ENCODE assay signal across 1 cellular context in the genomic region with DNA sequence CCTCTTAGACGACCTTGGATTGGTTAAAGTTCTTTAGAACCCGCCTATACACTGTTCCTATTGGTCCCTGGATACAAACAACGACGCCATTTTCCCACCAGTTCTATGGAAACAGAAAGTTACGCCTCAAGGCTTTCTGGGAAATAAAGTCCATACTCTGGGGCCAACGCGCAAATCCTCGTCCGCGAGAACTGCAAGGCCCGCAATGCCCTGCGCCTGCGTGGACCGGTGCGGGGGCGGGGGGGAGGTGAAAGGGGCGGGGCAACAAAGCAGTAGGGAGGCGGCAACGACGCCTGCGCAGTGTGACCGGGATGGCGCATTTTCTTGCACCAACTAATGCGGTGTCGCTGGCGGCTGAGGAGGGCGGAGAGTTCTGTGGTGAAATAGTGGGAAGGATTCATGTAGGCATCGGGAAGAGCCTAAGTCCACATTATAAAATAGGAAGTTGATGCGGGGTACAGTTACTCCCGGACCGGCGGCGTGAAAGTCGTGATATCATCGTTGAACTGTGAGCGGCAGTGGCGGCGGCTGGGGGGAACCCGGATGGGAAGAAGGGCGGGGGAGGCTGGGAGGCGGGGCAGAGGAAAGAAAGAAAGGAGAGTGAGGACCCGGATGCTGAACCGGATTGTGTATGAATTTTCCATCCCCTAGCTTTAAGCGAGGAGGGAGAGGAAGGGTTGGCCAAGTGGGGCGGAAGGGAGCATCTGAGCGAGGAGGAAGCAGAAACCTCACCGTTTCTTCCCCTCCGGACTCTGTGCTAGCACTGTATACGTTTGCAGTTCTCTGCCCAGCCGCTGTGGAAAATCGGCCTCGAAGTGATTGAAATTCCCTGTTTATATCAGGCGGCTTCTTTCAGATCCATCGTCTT.
TF ChIP-seq lines count a peak whose summit lies in the region.

A gene (plus strand): TSS at position 300 of the 868 bp plus-strand sequence. CDS start 6,695 bp downstream, outside the sequence.

TF ChIP-seq in HepG2, 621 proteins besides CTCF, POLR2A, EP300 and RAD21 (continued from another document and continues in another):
- TF ChIP-seq ZNF563 (CRISPR knock-in tag; IDR thresholded peaks at IDR 0.05) (0 out of 2 replicates have a peak, but pooled peaks have one; percentile 56), ZNF549 (CRISPR knock-in tag; IDR thresholded peaks at IDR 0.05) (no peak), ZNF564 (CRISPR knock-in tag; IDR thresholded peaks at IDR 0.05) (no peak), ISL2 (CRISPR knock-in tag; IDR thresholded peaks at IDR 0.05) (peak; percentile 24; the same call in 1 of the 2 replicates), YEATS2 (CRISPR knock-in tag; IDR thresholded peaks at IDR 0.05; ENCODE audit: borderline replicate concordance) (peak; percentile 91; the same call in 1 of the 2 replicates), HOXA9 (CRISPR knock-in tag; IDR thresholded peaks at IDR 0.05; ENCODE audit: borderline replicate concordance) (no peak), ZZZ3 (CRISPR knock-in tag; IDR thresholded peaks at IDR 0.05; ENCODE audit: borderline replicate concordance) (0 out of 2 replicates have a peak, but pooled peaks have one; percentile 3), FLYWCH1 (CRISPR knock-in tag; IDR thresholded peaks at IDR 0.05) (no peak), CENPX (CRISPR knock-in tag; IDR thresholded peaks at IDR 0.05) (no peak), NBN (conservative IDR thresholded peaks at IDR 0.05) (no peak), NCOA2 (CRISPR knock-in tag; IDR thresholded peaks at IDR 0.05) (no peak), FOXA3 (CRISPR knock-in tag; IDR thresholded peaks at IDR 0.05) (no peak), SPEN (CRISPR knock-in tag; IDR thresholded peaks at IDR 0.05; ENCODE audit: low read depth) (peak; percentile 64), PAX8 (CRISPR knock-in tag; IDR thresholded peaks at IDR 0.05; ENCODE audit: borderline replicate concordance) (no peak), CEBPB (IDR thresholded peaks at IDR 0.05; ENCODE audit: borderline replicate concordance, low read depth, low read length) (0 out of 2 replicates have a peak, but pooled peaks have one; percentile 8), SATB2 (CRISPR knock-in tag; IDR thresholded peaks at IDR 0.05) (no peak), CC2D1A (CRISPR knock-in tag; IDR thresholded peaks at IDR 0.05) (no peak), ZNF337 (CRISPR knock-in tag; IDR thresholded peaks at IDR 0.05; ENCODE audit: borderline replicate concordance, low read depth) (no peak), SAP130 (CRISPR knock-in tag; IDR thresholded peaks at IDR 0.05; ENCODE audit: low read depth) (peak; percentile 88), JDP2 (CRISPR knock-in tag; IDR thresholded peaks at IDR 0.05; ENCODE audit: borderline replicate concordance) (no peak), ZNF335 (CRISPR knock-in tag; IDR thresholded peaks at IDR 0.05) (no peak), PHF21A (CRISPR knock-in tag; IDR thresholded peaks at IDR 0.05) (peak; percentile 35; the same call in 1 of the 2 replicates), POLR2AphosphoS2 (IDR thresholded peaks at IDR 0.05; ENCODE audit: low read depth, low read length) (peak; percentile 79), POLR2G (IDR thresholded peaks at IDR 0.05; ENCODE audit: low read depth, low read length) (peak; percentile 76), NAIF1 (CRISPR knock-in tag; IDR thresholded peaks at IDR 0.05; ENCODE audit: borderline replicate concordance) (0 out of 2 replicates have a peak, but pooled peaks have one; percentile 22), WIZ (CRISPR knock-in tag; IDR thresholded peaks at IDR 0.05) (no peak), HCFC1 (IDR thresholded peaks at IDR 0.05; ENCODE audit: low read depth, low read length) (peak; percentile 78), ZBTB21 (CRISPR knock-in tag; IDR thresholded peaks at IDR 0.05) (no peak), REXO4 (CRISPR knock-in tag; IDR thresholded peaks at IDR 0.05; ENCODE audit: borderline replicate concordance) (no peak), SIX1 (CRISPR knock-in tag; IDR thresholded peaks at IDR 0.05; ENCODE audit: borderline replicate concordance) (no peak), CBX1 (IDR thresholded peaks at IDR 0.05; ENCODE audit: low read depth) (peak; percentile 48), KLF6 (CRISPR knock-in tag; IDR thresholded peaks at IDR 0.05) (peak; percentile 56)
- TF ChIP-seq, protein P1, sequence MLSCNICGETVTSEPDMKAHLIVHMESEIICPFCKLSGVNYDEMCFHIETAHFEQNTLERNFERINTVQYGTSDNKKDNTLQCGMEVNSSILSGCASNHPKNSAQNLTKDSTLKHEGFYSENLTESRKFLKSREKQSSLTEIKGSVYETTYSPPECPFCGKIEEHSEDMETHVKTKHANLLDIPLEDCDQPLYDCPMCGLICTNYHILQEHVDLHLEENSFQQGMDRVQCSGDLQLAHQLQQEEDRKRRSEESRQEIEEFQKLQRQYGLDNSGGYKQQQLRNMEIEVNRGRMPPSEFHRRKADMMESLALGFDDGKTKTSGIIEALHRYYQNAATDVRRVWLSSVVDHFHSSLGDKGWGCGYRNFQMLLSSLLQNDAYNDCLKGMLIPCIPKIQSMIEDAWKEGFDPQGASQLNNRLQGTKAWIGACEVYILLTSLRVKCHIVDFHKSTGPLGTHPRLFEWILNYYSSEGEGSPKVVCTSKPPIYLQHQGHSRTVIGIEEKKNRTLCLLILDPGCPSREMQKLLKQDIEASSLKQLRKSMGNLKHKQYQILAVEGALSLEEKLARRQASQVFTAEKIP (CRISPR knock-in tag; IDR thresholded peaks at IDR 0.05; ENCODE audit: borderline replicate concordance), result no peak
- TF ChIP-seq, protein P2, sequence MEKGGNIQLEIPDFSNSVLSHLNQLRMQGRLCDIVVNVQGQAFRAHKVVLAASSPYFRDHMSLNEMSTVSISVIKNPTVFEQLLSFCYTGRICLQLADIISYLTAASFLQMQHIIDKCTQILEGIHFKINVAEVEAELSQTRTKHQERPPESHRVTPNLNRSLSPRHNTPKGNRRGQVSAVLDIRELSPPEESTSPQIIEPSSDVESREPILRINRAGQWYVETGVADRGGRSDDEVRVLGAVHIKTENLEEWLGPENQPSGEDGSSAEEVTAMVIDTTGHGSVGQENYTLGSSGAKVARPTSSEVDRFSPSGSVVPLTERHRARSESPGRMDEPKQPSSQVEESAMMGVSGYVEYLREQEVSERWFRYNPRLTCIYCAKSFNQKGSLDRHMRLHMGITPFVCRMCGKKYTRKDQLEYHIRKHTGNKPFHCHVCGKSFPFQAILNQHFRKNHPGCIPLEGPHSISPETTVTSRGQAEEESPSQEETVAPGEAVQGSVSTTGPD (CRISPR knock-in tag; IDR thresholded peaks at IDR 0.05), result no peak
- TF ChIP-seq, protein P3, sequence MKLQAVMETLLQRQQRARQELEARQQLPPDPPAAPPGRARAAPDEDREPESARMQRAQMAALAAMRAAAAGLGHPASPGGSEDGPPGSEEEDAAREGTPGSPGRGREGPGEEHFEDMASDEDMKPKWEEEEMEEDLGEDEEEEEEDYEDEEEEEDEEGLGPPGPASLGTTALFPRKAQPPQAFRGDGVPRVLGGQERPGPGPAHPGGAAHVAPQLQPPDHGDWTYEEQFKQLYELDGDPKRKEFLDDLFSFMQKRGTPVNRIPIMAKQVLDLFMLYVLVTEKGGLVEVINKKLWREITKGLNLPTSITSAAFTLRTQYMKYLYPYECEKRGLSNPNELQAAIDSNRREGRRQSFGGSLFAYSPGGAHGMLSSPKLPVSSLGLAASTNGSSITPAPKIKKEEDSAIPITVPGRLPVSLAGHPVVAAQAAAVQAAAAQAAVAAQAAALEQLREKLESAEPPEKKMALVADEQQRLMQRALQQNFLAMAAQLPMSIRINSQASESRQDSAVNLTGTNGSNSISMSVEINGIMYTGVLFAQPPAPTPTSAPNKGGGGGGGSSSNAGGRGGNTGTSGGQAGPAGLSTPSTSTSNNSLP (IDR thresholded peaks at IDR 0.05; ENCODE audit: low read depth, low read length), result peak; percentile 22; the same call in 1 of the 2 replicates
- TF ChIP-seq, protein P4, sequence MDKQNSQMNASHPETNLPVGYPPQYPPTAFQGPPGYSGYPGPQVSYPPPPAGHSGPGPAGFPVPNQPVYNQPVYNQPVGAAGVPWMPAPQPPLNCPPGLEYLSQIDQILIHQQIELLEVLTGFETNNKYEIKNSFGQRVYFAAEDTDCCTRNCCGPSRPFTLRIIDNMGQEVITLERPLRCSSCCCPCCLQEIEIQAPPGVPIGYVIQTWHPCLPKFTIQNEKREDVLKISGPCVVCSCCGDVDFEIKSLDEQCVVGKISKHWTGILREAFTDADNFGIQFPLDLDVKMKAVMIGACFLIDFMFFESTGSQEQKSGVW (CRISPR knock-in tag; IDR thresholded peaks at IDR 0.05; ENCODE audit: borderline replicate concordance), result no peak
- TF ChIP-seq, protein P5, sequence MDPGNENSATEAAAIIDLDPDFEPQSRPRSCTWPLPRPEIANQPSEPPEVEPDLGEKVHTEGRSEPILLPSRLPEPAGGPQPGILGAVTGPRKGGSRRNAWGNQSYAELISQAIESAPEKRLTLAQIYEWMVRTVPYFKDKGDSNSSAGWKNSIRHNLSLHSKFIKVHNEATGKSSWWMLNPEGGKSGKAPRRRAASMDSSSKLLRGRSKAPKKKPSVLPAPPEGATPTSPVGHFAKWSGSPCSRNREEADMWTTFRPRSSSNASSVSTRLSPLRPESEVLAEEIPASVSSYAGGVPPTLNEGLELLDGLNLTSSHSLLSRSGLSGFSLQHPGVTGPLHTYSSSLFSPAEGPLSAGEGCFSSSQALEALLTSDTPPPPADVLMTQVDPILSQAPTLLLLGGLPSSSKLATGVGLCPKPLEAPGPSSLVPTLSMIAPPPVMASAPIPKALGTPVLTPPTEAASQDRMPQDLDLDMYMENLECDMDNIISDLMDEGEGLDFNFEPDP (CRISPR knock-in tag; conservative IDR thresholded peaks at IDR 0.05), result no peak
- TF ChIP-seq, protein P6, sequence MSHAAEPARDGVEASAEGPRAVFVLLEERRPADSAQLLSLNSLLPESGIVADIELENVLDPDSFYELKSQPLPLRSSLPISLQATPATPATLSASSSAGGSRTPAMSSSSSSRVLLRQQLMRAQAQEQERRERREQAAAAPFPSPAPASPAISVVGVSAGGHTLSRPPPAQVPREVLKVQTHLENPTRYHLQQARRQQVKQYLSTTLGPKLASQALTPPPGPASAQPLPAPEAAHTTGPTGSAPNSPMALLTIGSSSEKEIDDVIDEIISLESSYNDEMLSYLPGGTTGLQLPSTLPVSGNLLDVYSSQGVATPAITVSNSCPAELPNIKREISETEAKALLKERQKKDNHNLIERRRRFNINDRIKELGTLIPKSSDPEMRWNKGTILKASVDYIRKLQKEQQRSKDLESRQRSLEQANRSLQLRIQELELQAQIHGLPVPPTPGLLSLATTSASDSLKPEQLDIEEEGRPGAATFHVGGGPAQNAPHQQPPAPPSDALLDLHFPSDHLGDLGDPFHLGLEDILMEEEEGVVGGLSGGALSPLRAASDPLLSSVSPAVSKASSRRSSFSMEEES (CRISPR knock-in tag; IDR thresholded peaks at IDR 0.05), result no peak; the same call in 1 of the 2 replicates
- TF ChIP-seq, protein P7, sequence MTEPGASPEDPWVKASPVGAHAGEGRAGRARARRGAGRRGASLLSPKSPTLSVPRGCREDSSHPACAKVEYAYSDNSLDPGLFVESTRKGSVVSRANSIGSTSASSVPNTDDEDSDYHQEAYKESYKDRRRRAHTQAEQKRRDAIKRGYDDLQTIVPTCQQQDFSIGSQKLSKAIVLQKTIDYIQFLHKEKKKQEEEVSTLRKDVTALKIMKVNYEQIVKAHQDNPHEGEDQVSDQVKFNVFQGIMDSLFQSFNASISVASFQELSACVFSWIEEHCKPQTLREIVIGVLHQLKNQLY (CRISPR knock-in tag; IDR thresholded peaks at IDR 0.05), result no peak
- TF ChIP-seq, protein P8, sequence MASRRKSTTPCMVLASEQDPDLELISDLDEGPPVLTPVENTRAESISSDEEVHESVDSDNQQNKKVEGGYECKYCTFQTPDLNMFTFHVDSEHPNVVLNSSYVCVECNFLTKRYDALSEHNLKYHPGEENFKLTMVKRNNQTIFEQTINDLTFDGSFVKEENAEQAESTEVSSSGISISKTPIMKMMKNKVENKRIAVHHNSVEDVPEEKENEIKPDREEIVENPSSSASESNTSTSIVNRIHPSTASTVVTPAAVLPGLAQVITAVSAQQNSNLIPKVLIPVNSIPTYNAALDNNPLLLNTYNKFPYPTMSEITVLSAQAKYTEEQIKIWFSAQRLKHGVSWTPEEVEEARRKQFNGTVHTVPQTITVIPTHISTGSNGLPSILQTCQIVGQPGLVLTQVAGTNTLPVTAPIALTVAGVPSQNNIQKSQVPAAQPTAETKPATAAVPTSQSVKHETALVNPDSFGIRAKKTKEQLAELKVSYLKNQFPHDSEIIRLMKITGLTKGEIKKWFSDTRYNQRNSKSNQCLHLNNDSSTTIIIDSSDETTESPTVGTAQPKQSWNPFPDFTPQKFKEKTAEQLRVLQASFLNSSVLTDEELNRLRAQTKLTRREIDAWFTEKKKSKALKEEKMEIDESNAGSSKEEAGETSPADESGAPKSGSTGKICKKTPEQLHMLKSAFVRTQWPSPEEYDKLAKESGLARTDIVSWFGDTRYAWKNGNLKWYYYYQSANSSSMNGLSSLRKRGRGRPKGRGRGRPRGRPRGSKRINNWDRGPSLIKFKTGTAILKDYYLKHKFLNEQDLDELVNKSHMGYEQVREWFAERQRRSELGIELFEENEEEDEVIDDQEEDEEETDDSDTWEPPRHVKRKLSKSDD (CRISPR knock-in tag; IDR thresholded peaks at IDR 0.05; ENCODE audit: low read depth), result no peak
- TF ChIP-seq, protein P9, sequence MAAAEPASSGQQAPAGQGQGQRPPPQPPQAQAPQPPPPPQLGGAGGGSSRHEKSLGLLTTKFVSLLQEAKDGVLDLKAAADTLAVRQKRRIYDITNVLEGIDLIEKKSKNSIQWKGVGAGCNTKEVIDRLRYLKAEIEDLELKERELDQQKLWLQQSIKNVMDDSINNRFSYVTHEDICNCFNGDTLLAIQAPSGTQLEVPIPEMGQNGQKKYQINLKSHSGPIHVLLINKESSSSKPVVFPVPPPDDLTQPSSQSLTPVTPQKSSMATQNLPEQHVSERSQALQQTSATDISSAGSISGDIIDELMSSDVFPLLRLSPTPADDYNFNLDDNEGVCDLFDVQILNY (CRISPR knock-in tag; conservative IDR thresholded peaks at IDR 0.05), result no peak
- TF ChIP-seq, protein P10, sequence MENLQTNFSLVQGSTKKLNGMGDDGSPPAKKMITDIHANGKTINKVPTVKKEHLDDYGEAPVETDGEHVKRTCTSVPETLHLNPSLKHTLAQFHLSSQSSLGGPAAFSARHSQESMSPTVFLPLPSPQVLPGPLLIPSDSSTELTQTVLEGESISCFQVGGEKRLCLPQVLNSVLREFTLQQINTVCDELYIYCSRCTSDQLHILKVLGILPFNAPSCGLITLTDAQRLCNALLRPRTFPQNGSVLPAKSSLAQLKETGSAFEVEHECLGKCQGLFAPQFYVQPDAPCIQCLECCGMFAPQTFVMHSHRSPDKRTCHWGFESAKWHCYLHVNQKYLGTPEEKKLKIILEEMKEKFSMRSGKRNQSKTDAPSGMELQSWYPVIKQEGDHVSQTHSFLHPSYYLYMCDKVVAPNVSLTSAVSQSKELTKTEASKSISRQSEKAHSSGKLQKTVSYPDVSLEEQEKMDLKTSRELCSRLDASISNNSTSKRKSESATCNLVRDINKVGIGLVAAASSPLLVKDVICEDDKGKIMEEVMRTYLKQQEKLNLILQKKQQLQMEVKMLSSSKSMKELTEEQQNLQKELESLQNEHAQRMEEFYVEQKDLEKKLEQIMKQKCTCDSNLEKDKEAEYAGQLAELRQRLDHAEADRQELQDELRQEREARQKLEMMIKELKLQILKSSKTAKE (CRISPR knock-in tag; IDR thresholded peaks at IDR 0.05; ENCODE audit: borderline replicate concordance), result peak; percentile 22; the same call in 1 of the 2 replicates
